1 cellular context compared by ENCODE assay signal in the genomic region with DNA sequence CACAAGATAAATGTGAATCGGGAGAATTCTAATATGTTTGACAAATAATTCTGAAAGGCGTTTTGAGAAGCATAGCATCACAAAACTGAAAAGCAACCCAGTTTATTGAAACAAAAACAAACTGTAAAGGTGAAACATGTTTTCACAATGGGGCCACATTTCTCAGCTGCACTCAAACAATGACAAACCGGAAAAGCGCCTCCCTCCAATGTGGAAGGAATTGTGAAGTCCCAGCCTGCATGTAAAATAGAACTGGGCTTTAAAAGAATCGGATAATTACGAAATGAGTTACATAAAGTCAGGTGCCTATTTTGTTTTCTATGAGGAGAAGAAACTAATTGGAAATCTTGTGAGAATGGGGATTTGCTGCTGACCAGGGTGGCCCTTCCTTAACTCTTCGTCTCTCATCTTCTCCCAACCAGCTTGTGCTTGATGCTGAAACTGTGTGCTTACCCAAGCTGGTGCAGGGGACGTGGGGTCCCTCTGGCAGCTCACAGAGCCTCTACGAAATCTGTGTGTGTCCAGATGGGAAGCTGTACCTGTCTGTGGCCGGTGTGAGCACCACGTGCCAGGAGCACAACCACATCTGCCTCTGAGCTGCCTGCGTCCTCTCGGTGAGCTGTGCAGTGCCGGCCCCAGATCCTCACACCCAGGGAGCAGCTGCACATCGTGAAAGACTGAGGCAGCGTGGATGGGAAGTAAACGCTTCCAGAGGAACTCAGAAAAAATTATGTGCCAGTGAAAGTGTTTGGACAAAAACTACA.
TF ChIP-seq lines count a peak whose summit lies in the region.

No MANE protein-coding gene starts in this region.

TF ChIP-seq in IMR-90, 13 proteins besides CTCF, POLR2A, EP300 and RAD21:
- TF ChIP-seq NFE2L2 (IDR thresholded peaks at IDR 0.05; ENCODE audit: low read depth, low read length): no peak
- TF ChIP-seq FOS (IDR thresholded peaks at IDR 0.05; ENCODE audit: low read depth, low read length): no peak
- TF ChIP-seq MXI1 (IDR thresholded peaks at IDR 0.05; ENCODE audit: borderline replicate concordance, low read depth, low read length): no peak
- TF ChIP-seq CEBPB (IDR thresholded peaks at IDR 0.05; ENCODE audit: low read depth, low read length): no peak
- TF ChIP-seq BHLHE40 (IDR thresholded peaks at IDR 0.05; ENCODE audit: low read depth, low read length): no peak
- TF ChIP-seq SMC3 (IDR thresholded peaks at IDR 0.05; ENCODE audit: low read depth, low read length): no peak
- no peak for TF ChIP-seq ELK1 (IDR thresholded peaks at IDR 0.05; ENCODE audit: borderline replicate concordance, low read depth, low read length)
- TF ChIP-seq CHD1 (IDR thresholded peaks at IDR 0.05; ENCODE audit: low read depth, low read length): no peak
- no peak for TF ChIP-seq MAFK (IDR thresholded peaks at IDR 0.05; ENCODE audit: low read depth, low read length)
- no peak for TF ChIP-seq RFX5 (IDR thresholded peaks at IDR 0.05; ENCODE audit: low read depth, low read length)
- TF ChIP-seq, protein P1, sequence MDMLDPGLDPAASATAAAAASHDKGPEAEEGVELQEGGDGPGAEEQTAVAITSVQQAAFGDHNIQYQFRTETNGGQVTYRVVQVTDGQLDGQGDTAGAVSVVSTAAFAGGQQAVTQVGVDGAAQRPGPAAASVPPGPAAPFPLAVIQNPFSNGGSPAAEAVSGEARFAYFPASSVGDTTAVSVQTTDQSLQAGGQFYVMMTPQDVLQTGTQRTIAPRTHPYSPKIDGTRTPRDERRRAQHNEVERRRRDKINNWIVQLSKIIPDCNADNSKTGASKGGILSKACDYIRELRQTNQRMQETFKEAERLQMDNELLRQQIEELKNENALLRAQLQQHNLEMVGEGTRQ (IDR thresholded peaks at IDR 0.05; ENCODE audit: low read depth, low read length): no peak
- TF ChIP-seq RCOR1 (IDR thresholded peaks at IDR 0.05; ENCODE audit: insufficient replicate concordance, low read length): no peak
- no peak for TF ChIP-seq MAZ (IDR thresholded peaks at IDR 0.05; ENCODE audit: borderline replicate concordance, low read depth, low read length)
